In the genomic region with DNA sequence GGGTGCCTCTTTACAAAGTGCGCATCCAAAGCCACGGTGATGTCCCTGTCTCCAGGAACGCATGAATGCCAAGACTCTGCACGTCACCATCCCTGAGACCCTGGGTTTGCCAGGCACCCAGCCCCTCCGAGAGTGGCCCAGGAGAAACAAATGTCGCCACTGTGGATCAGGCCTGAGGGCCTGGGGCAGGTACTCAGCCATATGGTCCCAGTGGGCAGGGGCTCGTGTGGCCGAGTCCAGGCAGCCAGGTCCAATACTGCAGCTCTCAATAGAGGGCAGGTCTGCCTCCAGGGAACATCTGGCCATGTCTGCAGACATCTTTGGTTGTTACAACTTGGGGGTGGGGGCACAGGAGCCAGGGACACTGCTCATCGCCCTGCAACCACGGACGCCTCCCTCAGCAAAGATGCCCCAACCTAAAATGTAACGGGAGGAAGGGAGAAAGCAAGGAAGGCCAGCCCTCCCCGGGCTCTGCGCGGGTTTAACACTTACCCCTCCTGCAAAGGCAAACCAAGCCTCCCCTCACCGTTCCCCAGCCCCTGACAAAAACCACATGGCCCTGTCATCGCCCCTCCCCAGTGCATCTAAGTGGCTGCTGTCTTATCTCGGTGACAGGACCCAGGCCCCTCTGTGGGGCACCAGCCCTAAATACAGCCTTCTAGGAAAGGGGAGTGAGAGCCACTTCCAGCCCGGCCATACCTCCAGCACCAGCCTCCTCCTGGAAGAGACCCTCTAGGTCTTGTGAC, we compare ENCODE assay signal across 2 cellular contexts.
A peak's percentile ranks its signal among the peaks of the same experiment; 100 is the strongest.
TF ChIP-seq lines count a peak whose summit lies in the region.

No MANE protein-coding gene starts in this region.

TF ChIP-seq in K562, 482 proteins besides CTCF, POLR2A, EP300 and RAD21:
- TF ChIP-seq, protein P1, sequence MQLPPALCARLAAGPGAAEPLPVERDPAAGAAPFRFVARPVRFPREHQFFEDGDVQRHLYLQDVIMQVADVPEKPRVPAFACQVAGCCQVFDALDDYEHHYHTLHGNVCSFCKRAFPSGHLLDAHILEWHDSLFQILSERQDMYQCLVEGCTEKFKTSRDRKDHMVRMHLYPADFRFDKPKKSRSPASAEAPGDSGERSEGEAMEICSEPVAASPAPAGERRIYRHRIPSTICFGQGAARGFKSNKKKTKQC (CRISPR knock-in tag; IDR thresholded peaks at IDR 0.05): no peak
- TF ChIP-seq, protein P2, sequence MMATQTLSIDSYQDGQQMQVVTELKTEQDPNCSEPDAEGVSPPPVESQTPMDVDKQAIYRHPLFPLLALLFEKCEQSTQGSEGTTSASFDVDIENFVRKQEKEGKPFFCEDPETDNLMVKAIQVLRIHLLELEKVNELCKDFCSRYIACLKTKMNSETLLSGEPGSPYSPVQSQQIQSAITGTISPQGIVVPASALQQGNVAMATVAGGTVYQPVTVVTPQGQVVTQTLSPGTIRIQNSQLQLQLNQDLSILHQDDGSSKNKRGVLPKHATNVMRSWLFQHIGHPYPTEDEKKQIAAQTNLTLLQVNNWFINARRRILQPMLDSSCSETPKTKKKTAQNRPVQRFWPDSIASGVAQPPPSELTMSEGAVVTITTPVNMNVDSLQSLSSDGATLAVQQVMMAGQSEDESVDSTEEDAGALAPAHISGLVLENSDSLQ (IDR thresholded peaks at IDR 0.05): peak; percentile 59; the same call in 1 of the 2 replicates
- TF ChIP-seq, protein P3, sequence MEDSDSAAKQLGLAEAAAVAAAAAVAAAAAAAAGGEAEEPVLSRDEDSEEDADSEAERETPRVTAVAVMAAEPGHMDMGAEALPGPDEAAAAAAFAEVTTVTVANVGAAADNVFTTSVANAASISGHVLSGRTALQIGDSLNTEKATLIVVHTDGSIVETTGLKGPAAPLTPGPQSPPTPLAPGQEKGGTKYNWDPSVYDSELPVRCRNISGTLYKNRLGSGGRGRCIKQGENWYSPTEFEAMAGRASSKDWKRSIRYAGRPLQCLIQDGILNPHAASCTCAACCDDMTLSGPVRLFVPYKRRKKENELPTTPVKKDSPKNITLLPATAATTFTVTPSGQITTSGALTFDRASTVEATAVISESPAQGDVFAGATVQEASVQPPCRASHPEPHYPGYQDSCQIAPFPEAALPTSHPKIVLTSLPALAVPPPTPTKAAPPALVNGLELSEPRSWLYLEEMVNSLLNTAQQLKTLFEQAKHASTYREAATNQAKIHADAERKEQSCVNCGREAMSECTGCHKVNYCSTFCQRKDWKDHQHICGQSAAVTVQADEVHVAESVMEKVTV (CRISPR knock-in tag; IDR thresholded peaks at IDR 0.05): no peak
- TF ChIP-seq ETV5 (CRISPR knock-in tag; IDR thresholded peaks at IDR 0.05; ENCODE audit: low read depth): no peak
- peak; percentile 72 for TF ChIP-seq MEIS2 (IDR thresholded peaks at IDR 0.05; ENCODE audit: partially characterized antibody)
- TF ChIP-seq, protein P4, sequence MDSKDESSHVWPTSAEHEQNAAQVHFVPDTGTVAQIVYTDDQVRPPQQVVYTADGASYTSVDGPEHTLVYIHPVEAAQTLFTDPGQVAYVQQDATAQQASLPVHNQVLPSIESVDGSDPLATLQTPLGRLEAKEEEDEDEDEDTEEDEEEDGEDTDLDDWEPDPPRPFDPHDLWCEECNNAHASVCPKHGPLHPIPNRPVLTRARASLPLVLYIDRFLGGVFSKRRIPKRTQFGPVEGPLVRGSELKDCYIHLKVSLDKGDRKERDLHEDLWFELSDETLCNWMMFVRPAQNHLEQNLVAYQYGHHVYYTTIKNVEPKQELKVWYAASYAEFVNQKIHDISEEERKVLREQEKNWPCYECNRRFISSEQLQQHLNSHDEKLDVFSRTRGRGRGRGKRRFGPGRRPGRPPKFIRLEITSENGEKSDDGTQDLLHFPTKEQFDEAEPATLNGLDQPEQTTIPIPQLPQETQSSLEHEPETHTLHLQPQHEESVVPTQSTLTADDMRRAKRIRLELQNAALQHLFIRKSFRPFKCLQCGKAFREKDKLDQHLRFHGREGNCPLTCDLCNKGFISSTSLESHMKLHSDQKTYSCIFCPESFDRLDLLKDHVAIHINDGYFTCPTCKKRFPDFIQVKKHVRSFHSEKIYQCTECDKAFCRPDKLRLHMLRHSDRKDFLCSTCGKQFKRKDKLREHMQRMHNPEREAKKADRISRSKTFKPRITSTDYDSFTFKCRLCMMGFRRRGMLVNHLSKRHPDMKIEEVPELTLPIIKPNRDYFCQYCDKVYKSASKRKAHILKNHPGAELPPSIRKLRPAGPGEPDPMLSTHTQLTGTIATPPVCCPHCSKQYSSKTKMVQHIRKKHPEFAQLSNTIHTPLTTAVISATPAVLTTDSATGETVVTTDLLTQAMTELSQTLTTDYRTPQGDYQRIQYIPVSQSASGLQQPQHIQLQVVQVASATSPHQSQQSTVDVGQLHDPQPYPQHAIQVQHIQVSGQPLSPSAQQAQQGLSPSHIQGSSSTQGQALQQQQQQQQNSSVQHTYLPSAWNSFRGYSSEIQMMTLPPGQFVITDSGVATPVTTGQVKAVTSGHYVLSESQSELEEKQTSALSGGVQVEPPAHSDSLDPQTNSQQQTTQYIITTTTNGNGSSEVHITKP (IDR thresholded peaks at IDR 0.05; ENCODE audit: partially characterized antibody): peak; percentile 12
- TF ChIP-seq, protein P5, sequence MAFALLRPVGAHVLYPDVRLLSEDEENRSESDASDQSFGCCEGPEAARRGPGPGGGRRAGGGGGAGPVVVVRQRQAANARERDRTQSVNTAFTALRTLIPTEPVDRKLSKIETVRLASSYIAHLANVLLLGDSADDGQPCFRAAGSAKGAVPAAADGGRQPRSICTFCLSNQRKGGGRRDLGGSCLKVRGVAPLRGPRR (CRISPR knock-in tag; IDR thresholded peaks at IDR 0.05): no peak
- no peak for TF ChIP-seq ZNF23 (CRISPR knock-in tag; IDR thresholded peaks at IDR 0.05)
- TF ChIP-seq, protein P6, sequence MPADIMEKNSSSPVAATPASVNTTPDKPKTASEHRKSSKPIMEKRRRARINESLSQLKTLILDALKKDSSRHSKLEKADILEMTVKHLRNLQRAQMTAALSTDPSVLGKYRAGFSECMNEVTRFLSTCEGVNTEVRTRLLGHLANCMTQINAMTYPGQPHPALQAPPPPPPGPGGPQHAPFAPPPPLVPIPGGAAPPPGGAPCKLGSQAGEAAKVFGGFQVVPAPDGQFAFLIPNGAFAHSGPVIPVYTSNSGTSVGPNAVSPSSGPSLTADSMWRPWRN (IDR thresholded peaks at IDR 0.05; ENCODE audit: low read depth): no peak
- TF ChIP-seq CREM (IDR thresholded peaks at IDR 0.05; ENCODE audit: low read depth): no peak
- peak; percentile 51 for TF ChIP-seq CBFA2T3 (IDR thresholded peaks at IDR 0.05)
- TF ChIP-seq TEAD4 (IDR thresholded peaks at IDR 0.05; ENCODE audit: low read length): no peak
- TF ChIP-seq TEAD4 (CRISPR knock-in tag; IDR thresholded peaks at IDR 0.05; ENCODE audit: borderline replicate concordance): no peak
- no peak for TF ChIP-seq ZNF436 (CRISPR knock-in tag; IDR thresholded peaks at IDR 0.05)
- TF ChIP-seq ZBTB7A (IDR thresholded peaks at IDR 0.05; ENCODE audit: borderline replicate concordance, control insufficient read depth, low read depth, low read length): 0 out of 2 replicates have a peak, but pooled peaks have one; percentile 55
- TF ChIP-seq CBFA2T2 (conservative IDR thresholded peaks at IDR 0.05): 0 out of 2 replicates have a peak, but pooled peaks have one; percentile 20
- no peak for TF ChIP-seq BHLHE40 (IDR thresholded peaks at IDR 0.05; ENCODE audit: low read length)
- TF ChIP-seq CBX1 (IDR thresholded peaks at IDR 0.05; ENCODE audit: low read depth): no peak
- no peak for TF ChIP-seq ESRRB (CRISPR knock-in tag; IDR thresholded peaks at IDR 0.05; ENCODE audit: borderline replicate concordance)

TF ChIP-seq in WTC11, 78 proteins besides CTCF, POLR2A, EP300 and RAD21:
- TF ChIP-seq SOX15 (CRISPR knock-in tag; IDR thresholded peaks at IDR 0.05) (no peak), ZNF232 (CRISPR knock-in tag; IDR thresholded peaks at IDR 0.05) (no peak), PRRX2 (CRISPR knock-in tag; IDR thresholded peaks at IDR 0.05) (no peak), ZNF263 (CRISPR knock-in tag; IDR thresholded peaks at IDR 0.05; ENCODE audit: low read depth) (no peak), CREM (CRISPR knock-in tag; IDR thresholded peaks at IDR 0.05) (no peak), ATF1 (CRISPR knock-in tag; IDR thresholded peaks at IDR 0.05) (no peak), TCF7 (CRISPR knock-in tag; IDR thresholded peaks at IDR 0.05; ENCODE audit: low read depth) (no peak)
